In genomic region chr3:152155654-152156053, GRCh38 we compare ENCODE assay signal across 15 cellular contexts.
"Had no signal": no experiment of that assay in that cellular context is flagged by ENCODE, and none has a peak within 500 bp of the region (broad histone marks: within the 10 kb centered on the region; RNA-seq: fewer than 3 reads in every experiment).

No MANE protein-coding gene starts in this region.

- H3K4me1 ChIP-seq: heart right ventricle, testis had no signal

- H3K27ac ChIP-seq: esophagus squamous epithelium, foreskin keratinocyte, heart right ventricle, testis had no signal

- H3K27me3 ChIP-seq: esophagus squamous epithelium, foreskin keratinocyte, heart right ventricle, testis had no signal

- H3K9me3 ChIP-seq: esophagus squamous epithelium, heart right ventricle, testis had no signal

- ATAC-seq: activated CD4-positive, CD25-positive, alpha-beta regulatory T cell treated with anti-CD3 and anti-CD28 coated beads, Interleukin-2, amount 50 U/mL, for 24 hours; activated CD8-positive, alpha-beta memory T cell treated with anti-CD3 and anti-CD28 coated beads, Interleukin-2, amount 10 ng/mL, durations not matched to agents 7 days and 5 days; foreskin keratinocyte; heart right ventricle; left lobe of liver had no signal

- H3K36me3 ChIP-seq: esophagus squamous epithelium, heart right ventricle had no signal

- DNase-seq: activated CD4-positive, alpha-beta T cell treated with anti-CD3 and anti-CD28 coated beads, Interleukin-2, amount 50 U/mL, for 4 hours; activated CD8-positive, alpha-beta memory T cell treated with anti-CD3 and anti-CD28 coated beads, Interleukin-2, amount 10 ng/mL, durations not matched to agents 7 days and 5 days; activated effector memory CD4-positive, alpha-beta T cell treated with Interleukin-2 at 50 U/mL for 16 hours; activated T-cell treated with anti-CD3 and anti-CD28 coated beads, Interleukin-2, amount 50 U/mL, for 24 hours; amygdala; esophagus squamous epithelium; foreskin keratinocyte; heart right ventricle; islet precursor cell; mammary epithelial cell; stimulated activated CD4-positive, alpha-beta T cell treated with anti-CD3 and anti-CD28 coated beads, Interleukin-15, amount 100 ng/mL, for 24 hours; stimulated activated CD4-positive, alpha-beta T cell treated with anti-CD3 and anti-CD28 coated beads, Interleukin-4, amount 100 ng/mL, for 24 hours; testis had no signal

- H3K4me3 ChIP-seq: esophagus squamous epithelium, heart right ventricle, testis had no signal
